In the genomic region with DNA sequence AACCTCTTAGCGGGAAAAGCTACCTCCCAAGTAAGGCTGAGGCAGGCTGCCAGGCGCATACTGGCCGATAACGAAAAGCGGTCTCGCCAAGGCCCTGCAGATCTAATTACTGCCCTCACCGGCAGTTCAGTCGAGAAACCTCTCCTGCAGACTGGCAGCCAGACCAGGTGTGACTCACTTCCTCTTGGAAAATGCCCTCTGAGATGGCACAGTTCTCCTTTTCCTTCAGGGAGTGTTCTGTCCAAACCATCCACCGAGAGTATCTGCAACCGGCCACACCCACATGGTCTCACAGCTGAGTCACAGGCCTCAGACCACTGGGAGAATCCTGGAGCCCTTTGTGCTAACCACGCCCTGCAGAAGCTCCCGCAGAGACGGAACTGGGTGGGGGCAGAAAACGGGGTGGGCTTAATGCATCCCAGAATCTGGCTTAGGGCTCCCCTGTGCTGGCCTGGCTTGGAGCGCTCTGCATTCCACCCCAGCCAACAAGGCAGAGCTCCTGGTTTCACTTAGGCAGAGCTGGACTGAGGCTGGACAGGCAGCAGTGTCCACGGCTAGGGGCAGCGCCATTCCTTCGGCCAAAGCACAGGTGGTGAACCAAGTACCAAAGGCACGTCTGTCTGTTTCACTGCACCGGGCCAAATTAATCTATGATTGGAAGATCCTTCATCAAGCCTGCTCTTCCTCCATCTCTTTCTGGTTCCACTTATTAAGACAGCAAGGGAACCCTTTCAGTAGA, we compare ENCODE assay signal across 1 cellular context.
A peak's percentile ranks its signal among the peaks of the same experiment; 100 is the strongest.
TF ChIP-seq lines count a peak whose summit lies in the region.

No MANE protein-coding gene starts in this region.

TF ChIP-seq in H1, 55 proteins besides CTCF, POLR2A, EP300 and RAD21 (continued from another document):
- TF ChIP-seq JUND (IDR thresholded peaks at IDR 0.05; ENCODE audit: low read length) (peak; percentile 46; the same call in 1 of the 2 replicates), KDM4A (IDR thresholded peaks at IDR 0.05; ENCODE audit: low read depth, low read length, severe bottlenecking) (no peak), CREB1 (IDR thresholded peaks at IDR 0.05) (no peak), GABPA (IDR thresholded peaks at IDR 0.05; ENCODE audit: borderline replicate concordance, insufficient read depth, low read length) (no peak), POLR2AphosphoS5 (IDR thresholded peaks at IDR 0.05; ENCODE audit: low read depth, low read length) (no peak), SIRT6 (IDR thresholded peaks at IDR 0.05; ENCODE audit: low read length) (no peak), SIX5 (IDR thresholded peaks at IDR 0.05; ENCODE audit: low read depth, low read length) (no peak), FOSL1 (IDR thresholded peaks at IDR 0.05; ENCODE audit: insufficient read depth, low read depth, low read length) (no peak), NRF1 (IDR thresholded peaks at IDR 0.05; ENCODE audit: low read depth, low read length) (no peak), ASH2L (IDR thresholded peaks at IDR 0.05; ENCODE audit: low read length) (no peak), SAP30 (IDR thresholded peaks at IDR 0.05; ENCODE audit: insufficient read depth, insufficient replicate concordance, low read length) (no peak), CEBPB (IDR thresholded peaks at IDR 0.05; ENCODE audit: low read depth, low read length) (no peak), SP4 (IDR thresholded peaks at IDR 0.05; ENCODE audit: low read length) (no peak), TCF12 (IDR thresholded peaks at IDR 0.05; ENCODE audit: low read depth, low read length) (no peak), MAFK (IDR thresholded peaks at IDR 0.05; ENCODE audit: low read depth, low read length) (no peak)
- TF ChIP-seq, protein P1, sequence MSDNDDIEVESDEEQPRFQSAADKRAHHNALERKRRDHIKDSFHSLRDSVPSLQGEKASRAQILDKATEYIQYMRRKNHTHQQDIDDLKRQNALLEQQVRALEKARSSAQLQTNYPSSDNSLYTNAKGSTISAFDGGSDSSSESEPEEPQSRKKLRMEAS (IDR thresholded peaks at IDR 0.05) = no peak
